In genomic region chr2:85216051-85216431, GRCh38 we compare ENCODE assay signal across 9 cellular contexts.
DNase-seq lines count a peak whose midpoint lies in the region; TF ChIP-seq lines count a peak whose summit lies in the region.
"Had no signal": no experiment of that assay in that cellular context is flagged by ENCODE, and none has a peak within 500 bp of the region (broad histone marks: within the 10 kb centered on the region; RNA-seq: fewer than 3 reads in every experiment).

No MANE protein-coding gene starts in this region.

- intact Hi-C loops in thyroid gland (cut with DNase I), result no loop called here

- no peak for TF ChIP-seq CTCF in RWPE1 (conservative IDR thresholded peaks at IDR 0.05; ENCODE audit: low read depth)
- no peak for TF ChIP-seq CTCF in thyroid gland (IDR thresholded peaks at IDR 0.05)

- H3K4me1 ChIP-seq in muscle layer of duodenum (ENCODE audit: control insufficient read depth in 1 of 2, insufficient read depth in 2 of 2, low read length in 2 of 2) (peaks cover 6 to 52% of the 10 kb centered on the region in 2 donors), thyroid gland (peaks cover 37 to 47% of the 10 kb centered on the region in 2 donors)

- POLR2A ChIA-PET in RWPE1 (lab: Yijun Ruan, JAX; ENCODE audit: low non-redundant PET), result no interaction called here

- H3K27me3 ChIP-seq in muscle layer of duodenum (ENCODE audit: low read depth, low read length) (no peaks in the 10 kb centered on the region), thyroid gland (no peaks in the 10 kb centered on the region)

- WGBS in thyroid gland, 2 donors, result 48 to 51% methylated on average over 9 of the region's 9 CpGs

- no peak for DNase-seq in RWPE1 (ENCODE audit: low spot score)
- peak; percentile 33 to 51 for DNase-seq in thyroid gland
- no peak for DNase-seq in NCI-H2171 (lab: John Stamatoyannopoulos, UW)
- no peak for DNase-seq in NCI-H510A (lab: John Stamatoyannopoulos, UW)
- no peak for DNase-seq in DMS79 (lab: John Stamatoyannopoulos, UW)
- DNase-seq: effector CD8-positive, alpha-beta T cell; stimulated activated naive B cell treated with anti-CD40 and anti-IgM and Interleukin-4, amounts not matched to agents 10 μg/mL and 1 μg/mL and 100 μg/mL, for 72 hours had no signal

- CTCF ChIA-PET in RWPE1 (lab: Yijun Ruan, JAX), result no interaction called here

- H3K9me3 ChIP-seq in muscle layer of duodenum (ENCODE audit: control insufficient read depth in 1 of 2, low read length in 2 of 2), result no peaks in the 10 kb centered on the region
- no peaks in the 10 kb centered on the region for H3K9me3 ChIP-seq in thyroid gland

- H3K36me3 ChIP-seq in muscle layer of duodenum (ENCODE audit: control insufficient read depth in 1 of 2, insufficient read depth in 2 of 2, low read length in 2 of 2) (no peaks in the 10 kb centered on the region), thyroid gland (no peaks in the 10 kb centered on the region)

- no peak for TF ChIP-seq POLR2A in thyroid gland (IDR thresholded peaks at IDR 0.05)

- H3K4me3 ChIP-seq in muscle layer of duodenum (ENCODE audit: low read depth in 1 of 2, low read length in 2 of 2) (peak overlapping the region in 1 of 2 donors; percentile 24), thyroid gland (replicated peaks in 1 of 3) (no peak overlapping the region)

- 0 out of 2 replicates have a peak overlapping the region, but pooled peaks have one; percentile 0 for H3K27ac ChIP-seq in RWPE1
- H3K27ac ChIP-seq in cingulate gyrus (ENCODE audit: low read depth, low read length), result peak overlapping the region; percentile 44
- H3K27ac ChIP-seq in muscle layer of duodenum (ENCODE audit: low read length), result peak overlapping the region; percentile 62
- peak overlapping the region in 2 of 3 donors; percentile 24 to 46 for H3K27ac ChIP-seq in thyroid gland

Comparison
In these comparisons a context has a peak if more than half of its experiments do, and no peak if none do; other contexts are left out.
1. DNase-seq: peak in thyroid gland (2 of 2); none in RWPE1 (single experiment), NCI-H2171 (single experiment), NCI-H510A (single experiment) and DMS79 (single experiment).
2. H3K27ac ChIP-seq: peak in every context shown above with its lines; median percentile 62 in muscle layer of duodenum; 44 in cingulate gyrus; 35 in thyroid gland; 0 in RWPE1.